25 cellular contexts compared by ENCODE assay signal in genomic region chr5:135236187-135236835, GRCh38.
DNase-seq lines count a peak whose midpoint lies in the region; ATAC-seq, FAIRE-seq and TF ChIP-seq lines count a peak whose summit lies in the region.
"Had no signal": no experiment of that assay in that cellular context is flagged by ENCODE, and none has a peak within 500 bp of the region (broad histone marks: within the 10 kb centered on the region; RNA-seq: fewer than 3 reads in every experiment).

No MANE protein-coding gene starts in this region.

- WGBS in esophagus muscularis mucosa, result 75% methylated on average over 10 of the region's 10 CpGs
- 85% methylated on average over 10 of the region's 10 CpGs for WGBS in sigmoid colon, 2 donors
- WGBS in neuronal stem cell (ENCODE audit: extremely low coverage in 2 of 2, insufficient read length in 2 of 2, insufficient replicate concordance in 1 of 2), 2 donors, result no CpG with 5 or more reads among the region's 10 CpGs
- 87 to 90% methylated on average over 10 of the region's 10 CpGs for WGBS in upper lobe of left lung, 2 donors

- no peak overlapping the region for H3K9ac ChIP-seq in neuronal stem cell (ENCODE audit: low read depth, low read length, poor library complexity)

- no peak overlapping the region for H2BK5ac ChIP-seq in neuronal stem cell (ENCODE audit: low read length)

- H3K4me3 ChIP-seq in BE2C (ENCODE audit: low read depth, low read length), result no peak overlapping the region
- H3K4me3 ChIP-seq in esophagus muscularis mucosa, result no peak overlapping the region
- H3K4me3 ChIP-seq in sigmoid colon, result no peak overlapping the region
- no peak overlapping the region for H3K4me3 ChIP-seq in neuronal stem cell (ENCODE audit: low read length in 2 of 2)
- H3K4me3 ChIP-seq in upper lobe of left lung, result no peak overlapping the region
- H3K4me3 ChIP-seq: left ventricle myocardium inferior, right lobe of liver had no signal

- H3K27ac ChIP-seq in esophagus muscularis mucosa (replicated peaks in 1 of 4), result no peak overlapping the region
- no peak overlapping the region for H3K27ac ChIP-seq in sigmoid colon
- no peak overlapping the region for H3K27ac ChIP-seq in neuronal stem cell (replicated peaks; ENCODE audit: low read length)
- no peak overlapping the region for H3K27ac ChIP-seq in upper lobe of left lung
- H3K27ac ChIP-seq: brain microvascular endothelial cell, left ventricle myocardium inferior, right lobe of liver had no signal

- H2BK120ac ChIP-seq in neuronal stem cell (ENCODE audit: low read depth, low read length), result no peak overlapping the region

- H2AK5ac ChIP-seq in neuronal stem cell (ENCODE audit: low read depth, low read length), result no peak overlapping the region

- no peak overlapping the region for H2BK15ac ChIP-seq in neuronal stem cell (ENCODE audit: low read length)

- TF ChIP-seq POLR2A in esophagus muscularis mucosa (IDR thresholded peaks at IDR 0.05; ENCODE audit: low read depth) (no peak), sigmoid colon (IDR thresholded peaks at IDR 0.05) (no peak), upper lobe of left lung (IDR thresholded peaks at IDR 0.05) (no peak)

- ATAC-seq in upper lobe of left lung (ENCODE audit: low FRiP score in 2 of 2) (no peak), HG03378 (IDR thresholded peaks at IDR 0.05; ENCODE audit: unreplicated experiment) (no peak)
- ATAC-seq: HCT116; naive thymus-derived CD8-positive, alpha-beta T cell; T-helper 17 cell had no signal

- H3K4ac ChIP-seq in neuronal stem cell (ENCODE audit: low read length), result no peak overlapping the region

- H3K18ac ChIP-seq in neuronal stem cell (ENCODE audit: low read length), result no peak overlapping the region

- H4K91ac ChIP-seq in neuronal stem cell (ENCODE audit: low read depth, low read length, poor library complexity), result no peak overlapping the region

- no peak overlapping the region for H4K8ac ChIP-seq in neuronal stem cell (ENCODE audit: low read depth, low read length)

- intact Hi-C loops in esophagus muscularis mucosa (cut with DNase I), result no loop called here
- intact Hi-C loops in sigmoid colon (cut with DNase I), result no loop called here

- H2BK12ac ChIP-seq in neuronal stem cell (ENCODE audit: low read length), result no peak overlapping the region

- no peaks in the 10 kb centered on the region for H3K9me3 ChIP-seq in BE2C
- H3K9me3 ChIP-seq in esophagus muscularis mucosa, result no peaks in the 10 kb centered on the region
- no peaks in the 10 kb centered on the region for H3K9me3 ChIP-seq in sigmoid colon
- no peaks in the 10 kb centered on the region for H3K9me3 ChIP-seq in neuronal stem cell (replicated peaks in 1 of 2; ENCODE audit: control insufficient read depth in 2 of 2, insufficient read depth in 1 of 2, low read depth in 1 of 2, low read length in 2 of 2)
- H3K9me3 ChIP-seq in upper lobe of left lung, result no peaks in the 10 kb centered on the region
- H3K9me3 ChIP-seq: left ventricle myocardium inferior, right lobe of liver had no signal

- no peak overlapping the region for H3K14ac ChIP-seq in neuronal stem cell (ENCODE audit: low read length)

- DNase-seq in BE2C (peak; percentile 2), D721Med (ENCODE audit: insufficient read length, low spot score) (peak; percentile 5), esophagus muscularis mucosa (ENCODE audit: extremely low spot score) (peak; percentile 60), sigmoid colon (peak; percentile 37), neuronal stem cell (ENCODE audit: low spot score) (no peak), upper lobe of left lung (no peak)
- DNase-seq: activated CD4-positive, alpha-beta T cell treated with anti-CD3 and anti-CD28 coated beads, Interleukin-2, amount 10 ng/mL, durations not matched to agents 7 days and 5 days; activated gamma-delta T cell treated with Interleukin-2 at 50 U/mL for 16 hours; brain microvascular endothelial cell; CD4-positive, CD25-positive, alpha-beta regulatory T cell; effector CD8-positive, alpha-beta T cell; erythroblast; hippocampal formation; immature natural killer cell; left ventricle myocardium inferior; midbrain; NCI-H1694 treated with DMSO at 0.1 percent for 48 hours; NCI-H526 treated with DMSO at 0.1 percent for 48 hours; T-helper 17 cell had no signal

- no peak overlapping the region for H2AFZ ChIP-seq in neuronal stem cell (ENCODE audit: low read length)

- H3K36me3 ChIP-seq in BE2C (no peaks in the 10 kb centered on the region), esophagus muscularis mucosa (no peaks in the 10 kb centered on the region), sigmoid colon (no peaks in the 10 kb centered on the region), neuronal stem cell (replicated peaks in 1 of 2; ENCODE audit: control insufficient read depth in 2 of 2, insufficient read depth in 2 of 2, low read length in 2 of 2) (no peaks in the 10 kb centered on the region), upper lobe of left lung (no peaks in the 10 kb centered on the region)
- H3K36me3 ChIP-seq: brain microvascular endothelial cell, left ventricle myocardium inferior, right lobe of liver had no signal

- TF ChIP-seq CTCF in BE2C (IDR thresholded peaks at IDR 0.05; ENCODE audit: low read depth, low read length), result no peak
- no peak for TF ChIP-seq CTCF in D721Med (IDR thresholded peaks at IDR 0.05; ENCODE audit: insufficient read depth, missing control alignments)
- TF ChIP-seq CTCF in esophagus muscularis mucosa (IDR thresholded peaks at IDR 0.05), result no peak
- TF ChIP-seq CTCF in sigmoid colon (IDR thresholded peaks at IDR 0.05), result no peak
- no peak for TF ChIP-seq CTCF in upper lobe of left lung (IDR thresholded peaks at IDR 0.05)

- H3K4me1 ChIP-seq in BE2C, result peaks cover 27% of the 10 kb centered on the region
- H3K4me1 ChIP-seq in esophagus muscularis mucosa, result peaks cover 25 to 49% (median 41%) of the 10 kb centered on the region in 4 donors
- H3K4me1 ChIP-seq in sigmoid colon, result peaks cover 0 to 56% (median 42%) of the 10 kb centered on the region in 4 donors
- H3K4me1 ChIP-seq in neuronal stem cell (ENCODE audit: control insufficient read depth in 2 of 2, insufficient read depth in 1 of 2, low read depth in 1 of 2, low read length in 2 of 2), result peaks cover 0 to 6% of the 10 kb centered on the region in 2 donors
- H3K4me1 ChIP-seq in upper lobe of left lung, result peaks cover 0 to 8% (median under 1%) of the 10 kb centered on the region in 4 donors
- H3K4me1 ChIP-seq: right lobe of liver had no signal

- H3K23ac ChIP-seq in neuronal stem cell (ENCODE audit: low read depth, low read length, poor library complexity), result no peak overlapping the region

- no peak for FAIRE-seq in D721Med (lab: Jason Lieb, UNC)
- FAIRE-seq: frontal cortex, urothelium cell line had no signal

- H3K27me3 ChIP-seq in BE2C (no peaks in the 10 kb centered on the region), esophagus muscularis mucosa (no peaks in the 10 kb centered on the region), sigmoid colon (no peaks in the 10 kb centered on the region), neuronal stem cell (ENCODE audit: control insufficient read depth in 3 of 3, insufficient read depth in 3 of 3, low read depth in 1 of 3, low read length in 3 of 3) (peaks cover 0 to 39% (median 0%) of the 10 kb centered on the region in 3 experiments), upper lobe of left lung (no peaks in the 10 kb centered on the region)
- H3K27me3 ChIP-seq: brain microvascular endothelial cell, right lobe of liver had no signal

- TF ChIP-seq EP300 in esophagus muscularis mucosa (IDR thresholded peaks at IDR 0.05) (no peak), sigmoid colon (IDR thresholded peaks at IDR 0.05) (no peak), upper lobe of left lung (IDR thresholded peaks at IDR 0.05) (no peak)

- H3K4me2 ChIP-seq in neuronal stem cell (ENCODE audit: insufficient read depth, low read length, poor library complexity, severe bottlenecking), result no peak overlapping the region

- no peaks in the 10 kb centered on the region for H3K79me1 ChIP-seq in neuronal stem cell (ENCODE audit: low read depth, low read length)

Comparison
In these comparisons a context has a peak if more than half of its experiments do, and no peak if none do; other contexts are left out.
1. DNase-seq: peak in BE2C (single experiment), D721Med (single experiment), esophagus muscularis mucosa (single experiment) and sigmoid colon (single experiment); none in neuronal stem cell (single experiment) and upper lobe of left lung (0 of 2).